In the genomic region with DNA sequence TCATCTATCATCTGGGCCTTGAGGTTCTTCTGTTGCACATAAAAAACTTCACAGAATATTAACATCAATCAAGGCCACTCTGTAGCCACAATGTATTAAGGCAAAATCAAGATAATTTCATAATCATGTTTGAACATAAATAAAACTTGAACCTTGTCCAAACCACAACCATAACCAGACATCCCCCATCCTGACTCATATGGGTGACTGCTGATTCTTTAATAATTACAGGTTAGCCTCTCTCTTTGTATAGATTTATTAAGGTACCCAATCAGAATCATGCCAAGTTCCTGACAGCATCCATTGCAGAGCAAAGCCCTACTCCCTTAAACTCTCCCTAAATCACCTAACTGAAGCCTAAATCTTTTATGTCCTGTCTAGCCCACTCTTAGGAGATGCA, we compare ENCODE assay signal across 1 cellular context.
TF ChIP-seq lines count a peak whose summit lies in the region.

No MANE protein-coding gene starts in this region.

TF ChIP-seq in endothelial cell of umbilical vein, 7 proteins besides CTCF, POLR2A, EP300 and RAD21:
- TF ChIP-seq GATA2 (IDR thresholded peaks at IDR 0.05; ENCODE audit: insufficient read depth, insufficient read length, low read depth, low read length) = peak; percentile 44
- TF ChIP-seq, protein P1, sequence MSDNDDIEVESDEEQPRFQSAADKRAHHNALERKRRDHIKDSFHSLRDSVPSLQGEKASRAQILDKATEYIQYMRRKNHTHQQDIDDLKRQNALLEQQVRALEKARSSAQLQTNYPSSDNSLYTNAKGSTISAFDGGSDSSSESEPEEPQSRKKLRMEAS (IDR thresholded peaks at IDR 0.05; ENCODE audit: insufficient read depth, insufficient read length) = no peak
- peak; percentile 43 for TF ChIP-seq FOS (IDR thresholded peaks at IDR 0.05; ENCODE audit: borderline replicate concordance, insufficient read depth, low read length)
- no peak for TF ChIP-seq EZH2 (IDR thresholded peaks at IDR 0.05; ENCODE audit: borderline replicate concordance, low read depth, low read length, severe bottlenecking)
